Comparison of ENCODE assay signal across 1 cellular context in the genomic region with DNA sequence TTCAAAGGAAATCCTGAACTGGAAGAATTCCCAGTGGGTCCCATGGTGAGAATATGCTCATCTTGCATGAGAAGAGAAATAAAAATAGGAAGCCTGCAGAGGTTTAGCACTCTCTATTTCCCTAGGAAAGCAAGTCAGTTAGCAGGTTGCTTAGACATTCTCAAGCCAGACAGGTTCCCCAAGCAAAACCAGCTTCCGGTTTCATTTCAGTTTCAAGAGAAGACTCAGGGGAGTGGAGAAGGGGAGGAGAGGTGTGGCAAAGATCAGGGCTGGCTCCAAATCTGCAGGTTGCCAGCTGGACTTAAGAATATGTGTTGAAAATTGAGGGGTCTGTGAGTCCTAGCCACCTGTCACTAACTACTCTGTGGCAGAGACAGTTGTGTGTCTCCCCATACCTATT.
TF ChIP-seq lines count a peak whose summit lies in the region.

No MANE protein-coding gene starts in this region.

TF ChIP-seq in GM23338, 12 proteins besides CTCF, POLR2A, EP300 and RAD21 (continued from another document):
- TF ChIP-seq, protein P1, sequence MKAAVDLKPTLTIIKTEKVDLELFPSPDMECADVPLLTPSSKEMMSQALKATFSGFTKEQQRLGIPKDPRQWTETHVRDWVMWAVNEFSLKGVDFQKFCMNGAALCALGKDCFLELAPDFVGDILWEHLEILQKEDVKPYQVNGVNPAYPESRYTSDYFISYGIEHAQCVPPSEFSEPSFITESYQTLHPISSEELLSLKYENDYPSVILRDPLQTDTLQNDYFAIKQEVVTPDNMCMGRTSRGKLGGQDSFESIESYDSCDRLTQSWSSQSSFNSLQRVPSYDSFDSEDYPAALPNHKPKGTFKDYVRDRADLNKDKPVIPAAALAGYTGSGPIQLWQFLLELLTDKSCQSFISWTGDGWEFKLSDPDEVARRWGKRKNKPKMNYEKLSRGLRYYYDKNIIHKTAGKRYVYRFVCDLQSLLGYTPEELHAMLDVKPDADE (IDR thresholded peaks at IDR 0.05) = no peak
- TF ChIP-seq POLR2AphosphoS5 (IDR thresholded peaks at IDR 0.05; ENCODE audit: low read depth) = no peak
- TF ChIP-seq EZH2phosphoT487 (IDR thresholded peaks at IDR 0.05; ENCODE audit: unreplicated experiment) = no peak
- TF ChIP-seq ZNF331 (CRISPR knock-in tag; IDR thresholded peaks at IDR 0.05; ENCODE audit: low read depth) = no peak
- TF ChIP-seq CREB1 (CRISPR knock-in tag; IDR thresholded peaks at IDR 0.05; ENCODE audit: low read depth) = no peak
- no peak for TF ChIP-seq NANOG (IDR thresholded peaks at IDR 0.05; ENCODE audit: borderline replicate concordance)
- TF ChIP-seq, protein P2, sequence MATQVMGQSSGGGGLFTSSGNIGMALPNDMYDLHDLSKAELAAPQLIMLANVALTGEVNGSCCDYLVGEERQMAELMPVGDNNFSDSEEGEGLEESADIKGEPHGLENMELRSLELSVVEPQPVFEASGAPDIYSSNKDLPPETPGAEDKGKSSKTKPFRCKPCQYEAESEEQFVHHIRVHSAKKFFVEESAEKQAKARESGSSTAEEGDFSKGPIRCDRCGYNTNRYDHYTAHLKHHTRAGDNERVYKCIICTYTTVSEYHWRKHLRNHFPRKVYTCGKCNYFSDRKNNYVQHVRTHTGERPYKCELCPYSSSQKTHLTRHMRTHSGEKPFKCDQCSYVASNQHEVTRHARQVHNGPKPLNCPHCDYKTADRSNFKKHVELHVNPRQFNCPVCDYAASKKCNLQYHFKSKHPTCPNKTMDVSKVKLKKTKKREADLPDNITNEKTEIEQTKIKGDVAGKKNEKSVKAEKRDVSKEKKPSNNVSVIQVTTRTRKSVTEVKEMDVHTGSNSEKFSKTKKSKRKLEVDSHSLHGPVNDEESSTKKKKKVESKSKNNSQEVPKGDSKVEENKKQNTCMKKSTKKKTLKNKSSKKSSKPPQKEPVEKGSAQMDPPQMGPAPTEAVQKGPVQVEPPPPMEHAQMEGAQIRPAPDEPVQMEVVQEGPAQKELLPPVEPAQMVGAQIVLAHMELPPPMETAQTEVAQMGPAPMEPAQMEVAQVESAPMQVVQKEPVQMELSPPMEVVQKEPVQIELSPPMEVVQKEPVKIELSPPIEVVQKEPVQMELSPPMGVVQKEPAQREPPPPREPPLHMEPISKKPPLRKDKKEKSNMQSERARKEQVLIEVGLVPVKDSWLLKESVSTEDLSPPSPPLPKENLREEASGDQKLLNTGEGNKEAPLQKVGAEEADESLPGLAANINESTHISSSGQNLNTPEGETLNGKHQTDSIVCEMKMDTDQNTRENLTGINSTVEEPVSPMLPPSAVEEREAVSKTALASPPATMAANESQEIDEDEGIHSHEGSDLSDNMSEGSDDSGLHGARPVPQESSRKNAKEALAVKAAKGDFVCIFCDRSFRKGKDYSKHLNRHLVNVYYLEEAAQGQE (IDR thresholded peaks at IDR 0.05; ENCODE audit: unreplicated experiment) = no peak
- no peak for TF ChIP-seq EZH2 (IDR thresholded peaks at IDR 0.05; ENCODE audit: low read depth, unreplicated experiment)
- no peak for TF ChIP-seq STAT1 (IDR thresholded peaks at IDR 0.05; ENCODE audit: unreplicated experiment)
